23 cellular contexts compared by ENCODE assay signal in genomic region chr15:59931642-59932296, GRCh38.
"Had no signal": no experiment of that assay in that cellular context is flagged by ENCODE, and none has a peak within 500 bp of the region (broad histone marks: within the 10 kb centered on the region; RNA-seq: fewer than 3 reads in every experiment).

No MANE protein-coding gene starts in this region.

- FAIRE-seq: bronchial epithelial cell, frontal cortex had no signal

- H3K9ac ChIP-seq: neural progenitor cell had no signal

- H3K4me1 ChIP-seq: left lung, lower lobe of right lung, suprapubic skin, tibial nerve had no signal

- H3K27me3 ChIP-seq: neural progenitor cell had no signal

- H3K36me3 ChIP-seq: left lung, lower lobe of right lung, neural progenitor cell, suprapubic skin, tibial nerve had no signal

- DNase-seq: activated B cell treated with CpG ODN at 0.5 μM for 24 hours; activated CD4-positive, alpha-beta memory T cell treated with anti-CD3 and anti-CD28 coated beads for 36 hours; activated effector memory CD4-positive, alpha-beta T cell treated with Interleukin-2 at 50 U/mL for 16 hours; activated naive CD4-positive, alpha-beta T cell treated with Interleukin-2 at 50 U/mL for 16 hours; activated T-cell treated with anti-CD3 and anti-CD28 coated beads for 4 hours; activated T-cell treated with anti-CD3 and anti-CD28 coated beads, Interleukin-2, amount 50 U/mL, for 72 hours; anterior cingulate cortex; kidney glomerular epithelial cell; left lung; lower lobe of right lung; mesenchymal stem cell; naive thymus-derived CD8-positive, alpha-beta T cell; occipital lobe; right cardiac atrium; stimulated activated CD4-positive, alpha-beta T cell treated with anti-CD3 and anti-CD28 coated beads, Interleukin-15, amount 100 ng/mL, for 24 hours; stimulated activated CD4-positive, alpha-beta T cell treated with anti-CD3 and anti-CD28 coated beads, Interleukin-2, amount 100 ng/mL, for 24 hours; stimulated activated naive CD4-positive, alpha-beta T cell had no signal

- H3K4me3 ChIP-seq: left lung, lower lobe of right lung, neural progenitor cell, suprapubic skin, tibial nerve had no signal

- H3K27ac ChIP-seq: epithelial cell of prostate, left lung, lower lobe of right lung, neural progenitor cell, suprapubic skin, tibial nerve had no signal

- H2AFZ ChIP-seq: neural progenitor cell had no signal

- H3K9me3 ChIP-seq: left lung, lower lobe of right lung, suprapubic skin, tibial nerve had no signal
